In the genomic region with DNA sequence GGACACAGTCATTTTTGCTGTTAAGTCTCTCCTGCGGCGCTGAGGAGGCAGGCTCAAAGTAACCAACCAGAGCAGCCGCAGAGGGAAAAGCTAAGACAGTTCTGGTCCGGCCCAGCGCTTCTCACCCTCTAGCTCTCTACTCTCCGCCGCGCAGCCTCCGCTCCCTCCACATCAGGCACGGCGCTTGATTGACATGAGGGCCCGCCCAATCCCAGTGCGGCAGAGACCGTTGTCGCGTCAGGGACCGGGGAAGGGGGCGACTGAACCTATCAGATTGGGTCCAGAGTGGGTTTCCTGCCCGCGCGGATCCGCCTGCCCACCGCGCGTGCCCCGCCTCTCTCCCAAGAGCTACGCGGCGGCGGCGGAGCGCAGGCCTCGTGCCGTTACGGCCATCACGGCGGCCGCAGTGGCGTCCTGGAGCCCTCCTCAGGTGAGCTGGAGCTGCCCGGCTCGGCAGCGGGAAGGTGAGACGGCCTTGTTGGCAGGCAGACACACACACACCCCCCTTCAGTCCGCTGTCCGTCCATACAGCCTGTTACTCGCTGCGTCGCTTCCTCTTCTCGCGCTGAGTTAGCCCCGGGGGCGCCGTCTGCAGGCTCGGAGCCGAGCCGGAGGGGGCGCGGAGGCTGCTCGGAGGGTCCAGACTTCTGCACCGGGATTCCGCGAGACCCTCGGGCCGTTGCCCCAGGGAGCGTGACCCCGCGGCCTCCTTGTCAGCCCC, we compare ENCODE assay signal across 8 cellular contexts. TPM values are rescaled to one million over a fixed set of nuclear protein-coding genes. Genes with fewer than 3 reads are reported as not detected.
A peak's percentile ranks its signal among the peaks of the same experiment; 100 is the strongest.
DNase-seq lines count a peak whose midpoint lies in the region; ATAC-seq, FAIRE-seq and TF ChIP-seq lines count a peak whose summit lies in the region.

A gene (plus strand): TSS at position 319 of the 721 bp plus-strand sequence. CDS start 65,794 bp downstream, outside the sequence.

- no peaks in the 10 kb centered on the region for H4K20me1 ChIP-seq in keratinocyte (ENCODE audit: control insufficient read depth, extremely low read depth, insufficient read depth, low read length)

- DNase-seq in Ammon's horn (ENCODE audit: low spot score) (peak; percentile 99), NCI-H460 (ENCODE audit: extremely low read depth, low read depth) (peak; percentile 94), cerebellar nuclear complex (lab: John Stamatoyannopoulos, UW) (peak; percentile 87 to 93), keratinocyte (ENCODE audit: low read depth, low spot score) (peak; percentile 57)
- DNase-seq in activated CD4-positive, CD25-positive, alpha-beta regulatory T cell treated with anti-CD3 and anti-CD28 coated beads, Interleukin-2, amount 50 U/mL, for 72 hours: peak; percentile 97
- peak; percentile 93 to 95 for DNase-seq in stimulated activated CD4-positive, alpha-beta T cell treated with anti-CD3 and anti-CD28 coated beads, Interleukin-15, amount 100 ng/mL, for 1 hour (ENCODE audit: low read depth in 1 of 2, low spot score in 1 of 2)

- H3K4me2 ChIP-seq in keratinocyte (ENCODE audit: control insufficient read depth, extremely low read depth, insufficient read depth, low read depth, low read length): peak within 1 kb of the TSS; percentile 82

- no peaks in the 10 kb centered on the region for H3K27me3 ChIP-seq in keratinocyte (ENCODE audit: control insufficient read depth, extremely low read depth, insufficient read depth, low read length)

- no peaks in the 10 kb centered on the region for H3K9me1 ChIP-seq in keratinocyte (ENCODE audit: control insufficient read depth, extremely low read depth, insufficient read depth, low read length)

- H3K36me3 ChIP-seq in keratinocyte (ENCODE audit: control insufficient read depth in 2 of 2, extremely low read depth in 1 of 2, insufficient read depth in 2 of 2, low read length in 2 of 2): no peaks in the 10 kb centered on the region

- dilution Hi-C loops in keratinocyte (cut with MboI; ENCODE audit: extremely low pct_ligation_motif_present, low sequenced_read_pairs): no loop called here

- H3K9ac ChIP-seq in keratinocyte (ENCODE audit: control insufficient read depth, extremely low read depth, insufficient read depth, low read length): peak within 1 kb of the TSS; percentile 88

- peaks cover 6% of the 10 kb centered on the region for H3K4me1 ChIP-seq in keratinocyte (ENCODE audit: control insufficient read depth, extremely low read depth, insufficient read depth, low read length)

- no peak for FAIRE-seq in keratinocyte (lab: Jason Lieb, UNC)

- H3K9me3 ChIP-seq in keratinocyte (ENCODE audit: control insufficient read depth, low read depth, low read length): no peaks in the 10 kb centered on the region

- peak; percentile 95 for ATAC-seq in GM19043 (IDR thresholded peaks at IDR 0.05; ENCODE audit: low read depth, unreplicated experiment)
- peak; percentile 97 for ATAC-seq in HG03378 (IDR thresholded peaks at IDR 0.05; ENCODE audit: unreplicated experiment)

- peak within 1 kb of the TSS; percentile 80 for H3K27ac ChIP-seq in keratinocyte (ENCODE audit: control insufficient read depth, insufficient read depth, low read length)

- peak in 2 of 3 experiments; percentile 9 to 32 for TF ChIP-seq CTCF in keratinocyte (optimal IDR thresholded peaks at IDR 0.05 in 1 of 3, IDR thresholded peaks at IDR 0.05 in 1 of 3, conservative IDR thresholded peaks at IDR 0.05 in 1 of 3; ENCODE audit: extremely low read depth in 1 of 3, insufficient read depth in 2 of 3, low read length in 3 of 3)

- H2AFZ ChIP-seq in keratinocyte (ENCODE audit: control insufficient read depth, low read length): peak within 1 kb of the TSS; percentile 96

- H3K4me3 ChIP-seq in keratinocyte (ENCODE audit: control insufficient read depth in 2 of 3, extremely low read depth in 1 of 3, insufficient read depth in 2 of 3, low read depth in 1 of 3, low read length in 3 of 3): peak within 1 kb of the TSS; percentile 75 to 85 (median 84)

- H3K79me2 ChIP-seq in keratinocyte (ENCODE audit: control insufficient read depth, insufficient read depth, low read length): peaks cover 37% of the 10 kb centered on the region

RNA-seq across cellular contexts. Expression of the gene that starts here (rescaled TPM):
- 44.6 and 52.8 TPM in 2 replicates for total RNA-seq in NCI-H460 (2014; rRNA removed; shearing (Covaris generic))
- 25.8 and 36.8 TPM in 2 replicates for polyA plus RNA-seq in NCI-H460 (2014; cell fraction: nucleus; rRNA removed)
- polyA plus RNA-seq in keratinocyte: 35.8 to 57.9 TPM (median 44.2 TPM) in 3 replicates
- 22.1 TPM for polyA plus RNA-seq in keratinocyte (2011; ENCODE audit: low read depth)
- 36.1 and 68.3 TPM in 2 replicates for polyA plus RNA-seq in keratinocyte (2011; cell fraction: cytosol; rRNA removed)
- 53.4 and 74.9 TPM in 2 replicates for polyA plus RNA-seq in keratinocyte (2011; cell fraction: nucleus; rRNA removed)
- 26.6 and 37.2 TPM in 2 replicates for polyA plus RNA-seq in keratinocyte (2012; ENCODE audit: low replicate concordance)
- polyA minus RNA-seq in keratinocyte: 5.1 to 43.1 TPM (median 40.4 TPM) in 3 replicates
- 28.0 TPM for polyA minus RNA-seq in keratinocyte (2011; cell fraction: cytosol; rRNA and poly(A)+ RNA removed)
- 26.8 and 61.1 TPM in 2 replicates for polyA minus RNA-seq in keratinocyte (2011; cell fraction: nucleus; rRNA and poly(A)+ RNA removed)

Comparison
In these comparisons a context has a peak if more than half of its experiments do, and no peak if none do; other contexts are left out.
1. Peak in every context shown above with its lines: DNase-seq, ATAC-seq, H3K4me3 ChIP-seq and H3K27ac ChIP-seq.